1 cellular context compared by ENCODE assay signal in genomic region chr6:15026832-15027231, GRCh38.
TF ChIP-seq lines count a peak whose summit lies in the region.

No MANE protein-coding gene starts in this region.

TF ChIP-seq in SK-N-SH, 30 proteins besides CTCF, POLR2A, EP300 and RAD21 (continued from another document):
- TF ChIP-seq REST (IDR thresholded peaks at IDR 0.05; ENCODE audit: low read depth, low read length) (no peak), JUND (IDR thresholded peaks at IDR 0.05) (no peak), NRF1 (IDR thresholded peaks at IDR 0.05; ENCODE audit: low read depth, low read length) (no peak), RFX5 (IDR thresholded peaks at IDR 0.05; ENCODE audit: low read length) (no peak)
TF ChIP-seq in SK-N-SH: peak in this region for 0.
